10 cellular contexts compared by ENCODE assay signal in the genomic region with DNA sequence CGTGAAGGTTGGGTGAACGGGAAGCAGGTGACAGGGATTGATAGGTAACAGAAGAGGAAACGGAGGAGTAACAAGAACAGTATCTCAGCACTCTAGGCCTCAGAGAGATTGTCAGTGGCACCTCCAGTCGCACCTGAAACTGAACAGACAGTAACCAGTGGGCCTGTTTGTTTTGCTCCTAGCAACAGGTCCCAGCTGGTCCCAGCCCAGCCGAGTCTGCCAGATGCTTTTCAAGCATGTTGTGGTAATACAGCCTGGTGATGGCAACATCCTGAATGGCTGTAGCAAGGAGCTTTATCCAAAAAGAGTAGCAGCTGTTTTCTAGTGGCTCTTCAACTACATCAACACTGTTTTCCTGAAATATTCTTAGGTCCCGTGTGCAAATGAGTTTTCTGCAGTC. TPM values are rescaled to one million over a fixed set of nuclear protein-coding genes. Genes with fewer than 3 reads are reported as not detected.
A peak's percentile ranks its signal among the peaks of the same experiment; 100 is the strongest.
DNase-seq lines count a peak whose midpoint lies in the region; ATAC-seq and TF ChIP-seq lines count a peak whose summit lies in the region.
"Had no signal": no experiment of that assay in that cellular context is flagged by ENCODE, and none has a peak within 500 bp of the region (broad histone marks: within the 10 kb centered on the region; RNA-seq: fewer than 3 reads in every experiment).

No MANE protein-coding gene starts in this region.

- H3K27ac ChIP-seq in foreskin keratinocyte: no peak overlapping the region
- H3K27ac ChIP-seq in rectal smooth muscle tissue (ENCODE audit: low read depth, low read length): peak overlapping the region; percentile 85

- H3K27me3 ChIP-seq in foreskin keratinocyte (peaks cover 53% of the 10 kb centered on the region), rectal smooth muscle tissue (ENCODE audit: control insufficient read depth, insufficient read depth, low read length) (no peaks in the 10 kb centered on the region)

- TF ChIP-seq CTCF in foreskin keratinocyte (conservative IDR thresholded peaks at IDR 0.05): no peak

- ATAC-seq in foreskin keratinocyte: peak; percentile 36
- ATAC-seq in HG03457 (IDR thresholded peaks at IDR 0.05; ENCODE audit: unreplicated experiment): no peak
- no peak for ATAC-seq in GM19467 (IDR thresholded peaks at IDR 0.05; ENCODE audit: unreplicated experiment)
- ATAC-seq: activated CD8-positive, alpha-beta T cell treated with anti-CD3 and anti-CD28 coated beads for 36 hours had no signal

- DNase-seq in HCEC 1CT (peak; percentile 40), SHP77 treated with DMSO at 0.1 percent for 48 hours (lab: John Stamatoyannopoulos, UW) (peak; percentile 38), foreskin keratinocyte (no peak), NCI-H2029 treated with DMSO at 0.1 percent for 48 hours (lab: John Stamatoyannopoulos, UW) (no peak), cerebellar cortex (ENCODE audit: low spot score) (no peak)
- DNase-seq: activated CD8-positive, alpha-beta T cell treated with anti-CD3 and anti-CD28 coated beads for 36 hours; occipital lobe had no signal

- no peaks in the 10 kb centered on the region for H3K36me3 ChIP-seq in rectal smooth muscle tissue (ENCODE audit: control insufficient read depth, insufficient read depth, low read length)

- H3K4me1 ChIP-seq in foreskin keratinocyte (no peaks in the 10 kb centered on the region), rectal smooth muscle tissue (ENCODE audit: control insufficient read depth, insufficient read depth, low read length) (peaks cover 46% of the 10 kb centered on the region)

- no peak overlapping the region for H3K9ac ChIP-seq in rectal smooth muscle tissue (ENCODE audit: low read length)

- H3K4me3 ChIP-seq in rectal smooth muscle tissue (ENCODE audit: low read length): no peak overlapping the region

RNA-seq across cellular contexts. Expression of a gene that starts 4.7 kb away (rescaled TPM):
- total RNA-seq in foreskin keratinocyte: not detected in 2 replicates
- not detected in 2 replicates for polyA plus RNA-seq in foreskin keratinocyte
- total RNA-seq: activated CD8-positive, alpha-beta T cell treated with anti-CD3 and anti-CD28 coated beads for 36 hours had no signal

Comparison
In these comparisons a context has a peak if more than half of its experiments do, and no peak if none do; other contexts are left out.
1. DNase-seq: peak in HCEC 1CT (single experiment) and SHP77 treated with DMSO at 0.1 percent for 48 hours (single experiment); none in foreskin keratinocyte (0 of 2), NCI-H2029 treated with DMSO at 0.1 percent for 48 hours (single experiment) and cerebellar cortex (single experiment).